ENCODE assay signal across 8 cellular contexts in the genomic region with DNA sequence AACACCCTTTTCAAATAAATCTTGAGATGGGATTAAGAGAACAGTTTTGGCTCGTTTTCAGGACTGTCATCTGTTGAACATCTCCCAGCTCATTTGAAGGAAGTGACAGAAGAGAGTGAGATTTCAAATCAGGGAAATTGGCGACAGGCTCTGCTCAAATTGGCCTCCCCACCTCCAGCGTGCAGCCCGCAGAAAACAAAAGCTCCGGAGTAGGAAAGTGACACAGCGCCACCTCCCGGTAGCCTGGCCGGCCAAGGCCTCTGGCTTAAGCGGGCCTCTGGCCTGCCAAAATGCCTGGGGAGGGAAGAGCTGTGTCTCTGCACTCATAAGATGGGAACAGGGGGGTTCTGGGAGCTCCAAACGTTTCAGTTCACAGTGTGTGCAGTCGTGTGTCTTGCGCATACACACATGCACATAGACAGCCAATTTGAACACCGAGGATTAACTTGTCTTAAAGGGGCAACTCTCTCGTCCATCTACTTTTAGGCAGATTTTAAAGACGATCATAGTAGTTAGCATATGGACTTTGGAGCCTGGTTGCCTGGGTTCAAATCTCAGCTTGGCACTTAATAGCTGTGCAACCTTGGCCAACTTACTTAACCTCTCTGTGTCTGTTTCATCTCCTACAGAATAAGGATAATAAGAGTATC.
DNase-seq lines count a peak whose midpoint lies in the region; ATAC-seq and TF ChIP-seq lines count a peak whose summit lies in the region.

No MANE protein-coding gene starts in this region.

- peak overlapping the region; percentile 59 for H3K4me2 ChIP-seq in OCI-LY3 (ENCODE audit: low read length)
- no peak overlapping the region for H3K4me2 ChIP-seq in trophoblast cell (ENCODE audit: low read length)

- H4K8ac ChIP-seq in trophoblast cell (ENCODE audit: low read depth, low read length): no peak overlapping the region

- H4K91ac ChIP-seq in trophoblast cell (ENCODE audit: low read depth, low read length): no peak overlapping the region

- H3K9ac ChIP-seq in OCI-LY3 (ENCODE audit: low read length) (no peak overlapping the region), trophoblast cell (ENCODE audit: low read length) (no peak overlapping the region)

- no peak overlapping the region for H2BK12ac ChIP-seq in trophoblast cell (ENCODE audit: low read length)

- no peak overlapping the region for H2AK5ac ChIP-seq in trophoblast cell (ENCODE audit: low read length)

- no peaks in the 10 kb centered on the region for H3K79me1 ChIP-seq in trophoblast cell (ENCODE audit: low read length)

- H3K27ac ChIP-seq in OCI-LY3 (ENCODE audit: low read length) (no peak overlapping the region), trophoblast cell (ENCODE audit: low read depth, low read length) (no peak overlapping the region)

- no peak overlapping the region for H2BK120ac ChIP-seq in trophoblast cell (ENCODE audit: insufficient read depth, low read length, poor library complexity)

- no peaks in the 10 kb centered on the region for H3K36me3 ChIP-seq in OCI-LY3 (replicated peaks; ENCODE audit: low read depth, low read length)
- no peaks in the 10 kb centered on the region for H3K36me3 ChIP-seq in trophoblast cell (ENCODE audit: control insufficient read depth in 1 of 2, insufficient read depth in 2 of 2, low read length in 2 of 2)

- no peaks in the 10 kb centered on the region for H4K20me1 ChIP-seq in OCI-LY3 (ENCODE audit: insufficient read depth, low read length)

- H4K12ac ChIP-seq in trophoblast cell (ENCODE audit: low read depth, low read length): no peak overlapping the region

- no peak overlapping the region for H3K18ac ChIP-seq in trophoblast cell (ENCODE audit: low read length)

- DNase-seq in AG09309 (ENCODE audit: low read depth) (no peak), glomerular endothelial cell (ENCODE audit: extremely low read depth, low read depth, low spot score) (peak; percentile 14), trophoblast cell (peak; percentile 32 to 70), RKO (ENCODE audit: low spot score) (no peak)
- DNase-seq in activated effector memory CD4-positive, alpha-beta T cell treated with anti-CD3 and anti-CD28 coated beads, Interleukin-2, amount 50 U/mL, for 16 hours: peak; percentile 81

- no peak overlapping the region for H3K23ac ChIP-seq in trophoblast cell (ENCODE audit: low read length)

- no CpG with 5 or more reads among the region's 15 CpGs for WGBS in trophoblast cell (ENCODE audit: extremely low coverage, insufficient coverage, insufficient read length)

- H3K79me2 ChIP-seq in OCI-LY3 (ENCODE audit: low read length): no peaks in the 10 kb centered on the region
- no peaks in the 10 kb centered on the region for H3K79me2 ChIP-seq in trophoblast cell (ENCODE audit: control insufficient read depth, insufficient read depth, low read length, poor library complexity)

- H2AFZ ChIP-seq in OCI-LY3 (ENCODE audit: low read depth, low read length): peak overlapping the region; percentile 57; the same call in 1 of the 2 replicates
- H2AFZ ChIP-seq in trophoblast cell (ENCODE audit: insufficient read depth, low read length, poor library complexity): no peak overlapping the region

- ATAC-seq in GM18858 (IDR thresholded peaks at IDR 0.05; ENCODE audit: unreplicated experiment): peak; percentile 71
- peak; percentile 67 for ATAC-seq in HG02981 (IDR thresholded peaks at IDR 0.05; ENCODE audit: unreplicated experiment)

- H3K4me3 ChIP-seq in AG09309 (ENCODE audit: control insufficient read depth, low read depth, low read length) (no peak overlapping the region), OCI-LY3 (ENCODE audit: low read length) (peak overlapping the region; percentile 38), trophoblast cell (ENCODE audit: low read depth, low read length) (no peak overlapping the region)

- H3K4me1 ChIP-seq in OCI-LY3 (ENCODE audit: low read length) (no peaks in the 10 kb centered on the region), trophoblast cell (ENCODE audit: control insufficient read depth in 1 of 2, insufficient read depth in 2 of 2, low read length in 2 of 2) (no peaks in the 10 kb centered on the region)

- TF ChIP-seq CTCF in AG09309 (IDR thresholded peaks at IDR 0.05; ENCODE audit: control insufficient read depth, insufficient read depth, low read depth, low read length, missing control alignments): peak; percentile 88
- peak; percentile 91 for TF ChIP-seq CTCF in OCI-LY3 (IDR thresholded peaks at IDR 0.05; ENCODE audit: low read depth, low read length)

- H3K14ac ChIP-seq in trophoblast cell (ENCODE audit: low read length): no peak overlapping the region

- no peak overlapping the region for H3K4ac ChIP-seq in trophoblast cell (ENCODE audit: low read depth, low read length)

- H3K27me3 ChIP-seq in OCI-LY3 (ENCODE audit: low read depth, low read length) (no peaks in the 10 kb centered on the region), trophoblast cell (ENCODE audit: insufficient read depth, low read length) (no peaks in the 10 kb centered on the region)

- H3K9me3 ChIP-seq in OCI-LY3 (ENCODE audit: insufficient read depth, low read length) (no peaks in the 10 kb centered on the region), trophoblast cell (ENCODE audit: insufficient read depth, low read depth, low read length) (no peaks in the 10 kb centered on the region)

- H2BK5ac ChIP-seq in trophoblast cell (ENCODE audit: low read depth, low read length, poor library complexity): no peak overlapping the region

Comparison
In these comparisons a context has a peak if more than half of its experiments do, and no peak if none do; other contexts are left out.
1. DNase-seq: peak in activated effector memory CD4-positive, alpha-beta T cell treated with anti-CD3 and anti-CD28 coated beads, Interleukin-2, amount 50 U/mL, for 16 hours (single experiment), glomerular endothelial cell (single experiment) and trophoblast cell (2 of 2); none in AG09309 (single experiment) and RKO (single experiment).